8 cellular contexts compared by ENCODE assay signal in the genomic region with DNA sequence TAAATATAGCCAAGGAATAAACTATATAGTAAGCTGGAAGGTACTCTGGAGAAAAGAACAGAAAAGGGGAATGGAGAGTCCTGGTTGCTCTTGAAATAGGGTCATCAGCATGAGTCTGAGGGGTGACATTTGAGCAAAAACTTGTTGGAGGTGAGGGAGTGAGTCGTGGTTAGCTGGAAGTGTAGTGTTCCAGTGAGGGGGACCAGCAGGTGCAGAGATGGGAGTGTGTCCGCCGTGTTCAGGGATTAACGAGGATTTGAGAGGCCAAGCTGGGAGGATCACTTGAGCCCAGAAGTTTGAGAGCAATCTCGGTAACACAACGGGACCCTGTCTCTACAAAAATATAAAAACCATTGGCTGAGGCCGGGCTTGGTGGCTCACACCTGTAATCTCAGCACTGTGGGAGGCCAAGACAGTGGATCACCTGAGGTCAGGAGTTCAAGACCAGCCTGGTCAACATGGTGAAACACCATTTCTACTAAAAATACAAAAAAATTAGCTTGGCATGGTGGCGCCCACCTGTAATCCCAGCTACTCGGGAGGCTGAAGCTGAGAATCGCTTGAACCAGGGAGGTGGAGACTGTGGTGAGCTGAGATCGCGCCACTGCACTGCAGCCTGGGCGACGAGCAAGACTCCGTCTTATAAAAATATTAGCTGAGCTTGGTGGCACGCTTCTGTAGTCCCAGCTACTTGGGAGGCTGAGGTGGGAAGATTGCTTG. TPM values are rescaled to one million over a fixed set of nuclear protein-coding genes. Genes with fewer than 3 reads are reported as not detected.
A peak's percentile ranks its signal among the peaks of the same experiment; 100 is the strongest.
DNase-seq lines count a peak whose midpoint lies in the region; ATAC-seq and TF ChIP-seq lines count a peak whose summit lies in the region.

No MANE protein-coding gene starts in this region.

- peaks cover 54% of the 10 kb centered on the region for H3K4me1 Mint-ChIP-seq in activated CD8-positive, alpha-beta memory T cell treated with anti-CD3 and anti-CD28 coated beads, Interleukin-2, amount 10 ng/mL, durations not matched to agents 7 days and 5 days
- H3K4me1 Mint-ChIP-seq in activated naive CD8-positive, alpha-beta T cell treated with anti-CD3 and anti-CD28 coated beads, Interleukin-2, amount 10 ng/mL, durations not matched to agents 7 days and 5 days, result peaks cover 43% of the 10 kb centered on the region

- no peaks in the 10 kb centered on the region for H3K9me3 Mint-ChIP-seq in activated CD8-positive, alpha-beta memory T cell treated with anti-CD3 and anti-CD28 coated beads, Interleukin-2, amount 10 ng/mL, durations not matched to agents 7 days and 5 days (ENCODE audit: low read depth)
- no peaks in the 10 kb centered on the region for H3K9me3 Mint-ChIP-seq in activated naive CD8-positive, alpha-beta T cell treated with anti-CD3 and anti-CD28 coated beads, Interleukin-2, amount 10 ng/mL, durations not matched to agents 7 days and 5 days

- peak overlapping the region in 1 of 2 donors; percentile 2 for H3K27ac ChIP-seq in left lung
- peak overlapping the region; percentile 75 to 97 for H3K27ac ChIP-seq in thoracic aorta

- no peaks in the 10 kb centered on the region for H3K27me3 ChIP-seq in left lung
- no peaks in the 10 kb centered on the region for H3K27me3 ChIP-seq in thoracic aorta (replicated peaks; ENCODE audit: insufficient read depth)

- H3K27me3 Mint-ChIP-seq in activated CD8-positive, alpha-beta memory T cell treated with anti-CD3 and anti-CD28 coated beads, Interleukin-2, amount 10 ng/mL, durations not matched to agents 7 days and 5 days, result no peaks in the 10 kb centered on the region
- peaks cover 2% of the 10 kb centered on the region for H3K27me3 Mint-ChIP-seq in activated naive CD8-positive, alpha-beta T cell treated with anti-CD3 and anti-CD28 coated beads, Interleukin-2, amount 10 ng/mL, durations not matched to agents 7 days and 5 days

- H3K9me3 ChIP-seq in left lung (no peaks in the 10 kb centered on the region), thoracic aorta (no peaks in the 10 kb centered on the region)

- no peak for ATAC-seq in activated CD8-positive, alpha-beta memory T cell treated with anti-CD3 and anti-CD28 coated beads, Interleukin-2, amount 10 ng/mL, durations not matched to agents 7 days and 5 days
- no peak for ATAC-seq in activated naive CD8-positive, alpha-beta T cell treated with anti-CD3 and anti-CD28 coated beads, Interleukin-2, amount 10 ng/mL, durations not matched to agents 7 days and 5 days (ENCODE audit: low read depth)
- ATAC-seq in left lung, result no peak
- ATAC-seq in thoracic aorta (ENCODE audit: insufficient number of reproducible peaks, low FRiP score, low read depth), result no peak
- no peak for ATAC-seq in HG03095 (IDR thresholded peaks at IDR 0.05; ENCODE audit: unreplicated experiment)

- H3K36me3 ChIP-seq in left lung, result peaks cover 0 to 24% of the 10 kb centered on the region in 2 donors
- peaks cover 4% of the 10 kb centered on the region for H3K36me3 ChIP-seq in thoracic aorta

- DNase-seq in activated CD8-positive, alpha-beta memory T cell treated with anti-CD3 and anti-CD28 coated beads, Interleukin-2, amount 10 ng/mL, durations not matched to agents 7 days and 5 days, result no peak
- DNase-seq in activated CD8-positive, alpha-beta memory T cell treated with anti-CD3 and anti-CD28 coated beads, Interleukin-2, amount 50 U/mL, for 4 hours, result no peak
- no peak for DNase-seq in activated naive CD8-positive, alpha-beta T cell treated with anti-CD3 and anti-CD28 coated beads, Interleukin-2, amount 10 ng/mL, durations not matched to agents 7 days and 5 days
- DNase-seq in left lung (no peak), thoracic aorta (ENCODE audit: low spot score) (no peak), NCI-H510A (lab: John Stamatoyannopoulos, UW) (no peak)
- no peak for DNase-seq in activated effector memory CD4-positive, alpha-beta T cell treated with Interleukin-2 at 50 U/mL for 16 hours

- CTCF ChIA-PET in activated CD8-positive, alpha-beta memory T cell treated with anti-CD3 and anti-CD28 coated beads, Interleukin-2, amount 10 ng/mL, durations not matched to agents 7 days and 5 days (lab: Charles Lee), result interaction anchor here (0.9 to 3.4 kb wide), 3 partner anchors 28 to 87 kb away, joined by 3 to 18 read pairs (median 16); a partner anchor contains a TSS

- TF ChIP-seq CTCF in left lung (IDR thresholded peaks at IDR 0.05) (no peak), thoracic aorta (IDR thresholded peaks at IDR 0.05) (no peak)

- peaks cover 29% of the 10 kb centered on the region for H3K36me3 Mint-ChIP-seq in activated CD8-positive, alpha-beta memory T cell treated with anti-CD3 and anti-CD28 coated beads, Interleukin-2, amount 10 ng/mL, durations not matched to agents 7 days and 5 days
- peaks cover 27% of the 10 kb centered on the region for H3K36me3 Mint-ChIP-seq in activated naive CD8-positive, alpha-beta T cell treated with anti-CD3 and anti-CD28 coated beads, Interleukin-2, amount 10 ng/mL, durations not matched to agents 7 days and 5 days

- H3K4me1 ChIP-seq in left lung (peaks cover 20 to 50% of the 10 kb centered on the region in 2 donors), thoracic aorta (ENCODE audit: control insufficient read depth in 1 of 2, low read depth in 2 of 2) (peaks cover 26 to 44% of the 10 kb centered on the region in 2 donors)

- intact Hi-C loops in left lung (cut with DNase I), result no loop called here

- peak overlapping the region; percentile 99 for H3K27ac Mint-ChIP-seq in activated CD8-positive, alpha-beta memory T cell treated with anti-CD3 and anti-CD28 coated beads, Interleukin-2, amount 10 ng/mL, durations not matched to agents 7 days and 5 days
- peak overlapping the region; percentile 96 for H3K27ac Mint-ChIP-seq in activated naive CD8-positive, alpha-beta T cell treated with anti-CD3 and anti-CD28 coated beads, Interleukin-2, amount 10 ng/mL, durations not matched to agents 7 days and 5 days

- H3K4me3 ChIP-seq in left lung (peak overlapping the region; percentile 83 to 88), thoracic aorta (peak overlapping the region; percentile 71)

- POLR2A ChIA-PET in activated naive CD8-positive, alpha-beta T cell treated with anti-CD3 and anti-CD28 coated beads, Interleukin-2, amount 10 ng/mL, durations not matched to agents 7 days and 5 days (lab: Charles Lee), result interaction anchor here (0.5 to 4.8 kb wide), 6 partner anchors 11 to 862 kb away, joined by 3 to 113 read pairs (median 8); a partner anchor contains a TSS

- peak overlapping the region; percentile 100 for H3K4me3 Mint-ChIP-seq in activated CD8-positive, alpha-beta memory T cell treated with anti-CD3 and anti-CD28 coated beads, Interleukin-2, amount 10 ng/mL, durations not matched to agents 7 days and 5 days
- H3K4me3 Mint-ChIP-seq in activated naive CD8-positive, alpha-beta T cell treated with anti-CD3 and anti-CD28 coated beads, Interleukin-2, amount 10 ng/mL, durations not matched to agents 7 days and 5 days, result peak overlapping the region; percentile 91

RNA-seq across cellular contexts. Expression of a gene that starts 1.1 kb away (rescaled TPM):
- total RNA-seq in activated CD8-positive, alpha-beta memory T cell treated with anti-CD3 and anti-CD28 coated beads, Interleukin-2, amount 10 ng/mL, durations not matched to agents 7 days and 5 days, result 100 to 1,000 TPM; 144 to 181 TPM
- 100 to 1,000 TPM; 173 to 176 TPM for total RNA-seq in activated naive CD8-positive, alpha-beta T cell treated with anti-CD3 and anti-CD28 coated beads, Interleukin-2, amount 10 ng/mL, durations not matched to agents 7 days and 5 days
- 100 to 1,000 TPM in 1 of 2 donors, 10 to 100 TPM in 1; 93.6 to 102 TPM for total RNA-seq in left lung
- total RNA-seq in thoracic aorta, result 100 to 1,000 TPM in 1 of 2 donors, 10 to 100 TPM in 1; 94.4 to 157 TPM

RNA-seq across cellular contexts. Expression of a gene that starts 10.8 kb away (rescaled TPM):
- 1,000 to 10,000 TPM; 1,815 to 2,117 TPM for total RNA-seq in activated CD8-positive, alpha-beta memory T cell treated with anti-CD3 and anti-CD28 coated beads, Interleukin-2, amount 10 ng/mL, durations not matched to agents 7 days and 5 days
- 1,000 to 10,000 TPM; 2,294 to 2,369 TPM for total RNA-seq in activated naive CD8-positive, alpha-beta T cell treated with anti-CD3 and anti-CD28 coated beads, Interleukin-2, amount 10 ng/mL, durations not matched to agents 7 days and 5 days
- total RNA-seq in left lung, result 1,000 to 10,000 TPM; 1,507 to 1,549 TPM
- 100 to 1,000 TPM; 716 to 775 TPM for total RNA-seq in thoracic aorta

RNA-seq across cellular contexts. Expression of a gene that starts 34.1 kb away (rescaled TPM):
- 10 to 100 TPM; 57.9 to 73.9 TPM for total RNA-seq in activated CD8-positive, alpha-beta memory T cell treated with anti-CD3 and anti-CD28 coated beads, Interleukin-2, amount 10 ng/mL, durations not matched to agents 7 days and 5 days
- total RNA-seq in activated naive CD8-positive, alpha-beta T cell treated with anti-CD3 and anti-CD28 coated beads, Interleukin-2, amount 10 ng/mL, durations not matched to agents 7 days and 5 days, result 10 to 100 TPM; 65.7 to 65.9 TPM
- total RNA-seq in left lung, result 10 to 100 TPM; 39.5 to 50.8 TPM
- 100 to 1,000 TPM in 1 of 2 donors, 10 to 100 TPM in 1; 76.0 to 112 TPM for total RNA-seq in thoracic aorta

RNA-seq across cellular contexts. Expression of a gene that starts 34.1 kb away (rescaled TPM):
- total RNA-seq in activated CD8-positive, alpha-beta memory T cell treated with anti-CD3 and anti-CD28 coated beads, Interleukin-2, amount 10 ng/mL, durations not matched to agents 7 days and 5 days, result 10 to 100 TPM; 59.6 to 83.9 TPM
- total RNA-seq in activated naive CD8-positive, alpha-beta T cell treated with anti-CD3 and anti-CD28 coated beads, Interleukin-2, amount 10 ng/mL, durations not matched to agents 7 days and 5 days, result 10 to 100 TPM; 42.8 to 46.8 TPM
- total RNA-seq in left lung, result 10 to 100 TPM; 46.0 to 60.3 TPM
- 10 to 100 TPM; 25.7 to 51.4 TPM for total RNA-seq in thoracic aorta

RNA-seq across cellular contexts. Expression of a gene that starts 39.9 kb away (rescaled TPM):
- total RNA-seq in activated CD8-positive, alpha-beta memory T cell treated with anti-CD3 and anti-CD28 coated beads, Interleukin-2, amount 10 ng/mL, durations not matched to agents 7 days and 5 days, result 100 to 1,000 TPM in 1 of 2 experiments, 10 to 100 TPM in 1; 45.1 to 107 TPM
- 100 to 1,000 TPM; 102 to 107 TPM for total RNA-seq in activated naive CD8-positive, alpha-beta T cell treated with anti-CD3 and anti-CD28 coated beads, Interleukin-2, amount 10 ng/mL, durations not matched to agents 7 days and 5 days
- total RNA-seq in left lung (100 to 1,000 TPM; 165 to 172 TPM), thoracic aorta (100 to 1,000 TPM; 315 to 699 TPM)
